Comparison of ENCODE assay signal across 7 cellular contexts in the genomic region with DNA sequence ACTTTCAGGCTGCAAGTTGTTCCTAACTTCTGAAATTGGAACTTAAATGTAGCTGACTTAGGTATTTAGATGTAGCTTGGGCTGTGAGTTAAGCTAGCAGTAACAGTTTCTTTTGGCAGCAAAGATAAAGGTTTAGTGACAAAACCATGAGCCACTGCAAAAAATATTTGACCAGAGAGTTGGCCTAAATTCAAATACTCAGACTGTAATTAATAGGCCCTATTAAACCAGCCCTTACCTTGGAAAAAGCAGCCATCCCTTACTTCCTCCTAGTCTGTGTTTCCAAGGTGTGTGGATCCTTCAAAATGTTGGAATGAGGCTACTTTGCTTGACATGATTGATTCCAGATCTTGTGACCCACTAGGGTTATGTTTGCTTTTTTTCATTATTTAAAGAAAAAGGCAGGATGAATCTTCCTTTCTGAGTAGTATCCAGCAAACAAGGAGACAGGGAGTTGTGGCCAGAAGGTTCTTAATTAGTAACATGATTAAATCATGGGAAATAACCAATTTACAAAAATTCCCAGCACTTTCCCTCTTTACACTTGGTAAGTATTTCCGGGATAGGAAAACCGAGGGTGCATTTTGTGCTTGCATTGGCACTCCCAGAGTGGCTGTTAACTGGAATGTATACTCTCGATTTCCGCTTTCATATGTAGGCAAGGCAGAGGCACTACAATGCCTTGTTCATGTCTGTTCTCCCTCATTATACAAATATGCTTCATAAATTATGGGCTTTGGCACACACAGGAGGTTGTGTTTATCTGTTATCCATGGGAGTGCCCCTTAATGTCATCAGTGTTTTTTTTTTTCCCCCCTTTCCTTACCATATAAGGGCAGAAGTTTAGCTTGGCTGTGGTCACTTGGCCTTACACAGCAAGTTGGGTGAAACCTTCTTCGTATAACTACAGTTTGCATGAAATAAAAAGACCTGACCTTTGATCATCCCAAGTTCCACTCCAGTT. TPM values are rescaled to one million over a fixed set of nuclear protein-coding genes. Genes with fewer than 3 reads are reported as not detected.
DNase-seq lines count a peak whose midpoint lies in the region; ATAC-seq, FAIRE-seq and TF ChIP-seq lines count a peak whose summit lies in the region.

No MANE protein-coding gene starts in this region.

- H3K36me3 ChIP-seq in HUES6 (ENCODE audit: control insufficient read depth, insufficient read depth, low read length) (peaks cover 83% of the 10 kb centered on the region), SK-N-MC (ENCODE audit: insufficient read depth, low read length) (no peaks in the 10 kb centered on the region), iPS-20b (ENCODE audit: insufficient read depth, low read depth, low read length) (peaks cover 83% of the 10 kb centered on the region), thyroid gland (no peaks in the 10 kb centered on the region)

- intact Hi-C loops in thyroid gland (cut with DNase I) (no loop called here), sciatic nerve (cut with DNase I) (no loop called here)

- H3K9me3 ChIP-seq in HUES6 (ENCODE audit: control insufficient read depth, insufficient read depth, low read depth, low read length) = no peaks in the 10 kb centered on the region
- H3K9me3 ChIP-seq in SK-N-MC (ENCODE audit: low read depth, low read length) = no peaks in the 10 kb centered on the region
- no peaks in the 10 kb centered on the region for H3K9me3 ChIP-seq in iPS-20b (ENCODE audit: insufficient read depth, low read depth, low read length)
- no peaks in the 10 kb centered on the region for H3K9me3 ChIP-seq in thyroid gland

- WGBS in thyroid gland, 2 donors = 60 to 70% methylated on average over 5 of the region's 5 CpGs

- TF ChIP-seq CTCF in thyroid gland (IDR thresholded peaks at IDR 0.05) = no peak

- H3K9ac ChIP-seq in HUES6 (ENCODE audit: low read length) (peak overlapping the region; percentile 13), SK-N-MC (ENCODE audit: insufficient read length) (peak overlapping the region; percentile 4), iPS-20b (ENCODE audit: low read depth, low read length) (peak overlapping the region; percentile 28; the same call in 1 of the 2 replicates)

- no peak for TF ChIP-seq POLR2A in thyroid gland (IDR thresholded peaks at IDR 0.05)

- ATAC-seq in sciatic nerve = no peak

- H3K27me3 ChIP-seq in HUES6 (ENCODE audit: control insufficient read depth, insufficient read depth, low read length) (no peaks in the 10 kb centered on the region), iPS-20b (ENCODE audit: insufficient read depth, low read length) (no peaks in the 10 kb centered on the region), thyroid gland (no peaks in the 10 kb centered on the region)

- DNase-seq in SK-N-MC (ENCODE audit: low read depth, low spot score) = peak; percentile 85
- no peak for DNase-seq in thyroid gland
- DNase-seq in central memory CD4-positive, alpha-beta T cell = no peak
- DNase-seq in sciatic nerve (ENCODE audit: low spot score) = no peak
- DNase-seq in frontal cortex (ENCODE audit: low spot score in 2 of 2) = no peak

- no peak for FAIRE-seq in frontal cortex (lab: Jason Lieb, UNC)

- H3K4me1 ChIP-seq in HUES6 (ENCODE audit: control insufficient read depth, insufficient read depth, low read length) (peaks cover 69% of the 10 kb centered on the region), iPS-20b (ENCODE audit: insufficient read depth, low read length) (peaks cover 43% of the 10 kb centered on the region), thyroid gland (peaks cover 52 to 68% of the 10 kb centered on the region in 2 donors)

- H3K4me3 ChIP-seq in HUES6 (ENCODE audit: low read depth, low read length) (no peak overlapping the region), SK-N-MC (peak overlapping the region; percentile 62), iPS-20b (ENCODE audit: low read length) (no peak overlapping the region), thyroid gland (replicated peaks in 1 of 3) (no peak overlapping the region)

- H3K27ac ChIP-seq in HUES6 (ENCODE audit: low read depth, low read length) (peak overlapping the region; percentile 11; the same call in 1 of the 2 replicates), SK-N-MC (peak overlapping the region; percentile 87), iPS-20b (ENCODE audit: low read length) (peak overlapping the region; percentile 12), thyroid gland (peak overlapping the region; percentile 66 to 95 (median 92))

RNA-seq across cellular contexts. Expression of a gene that starts 8.5 kb away (rescaled TPM):
- 100 to 1,000 TPM; 116 to 307 (median 226) TPM for total RNA-seq in thyroid gland
- total RNA-seq in sciatic nerve = 396 TPM
- 88.5 TPM for total RNA-seq in frontal cortex

Comparison
In these comparisons a context has a peak if more than half of its experiments do, and no peak if none do; other contexts are left out.
1. H3K27ac ChIP-seq: peak in every context shown above with its lines; median percentile 92 in thyroid gland; 87 in SK-N-MC; 12 in iPS-20b; 11 in HUES6.